ENCODE assay signal across 17 cellular contexts in genomic region chr14:72679106-72679505, GRCh38.
DNase-seq lines count a peak whose midpoint lies in the region; ATAC-seq, FAIRE-seq and TF ChIP-seq lines count a peak whose summit lies in the region.
"Had no signal": no experiment of that assay in that cellular context is flagged by ENCODE, and none has a peak within 500 bp of the region (broad histone marks: within the 10 kb centered on the region; RNA-seq: fewer than 3 reads in every experiment).

No MANE protein-coding gene starts in this region.

- no peak for FAIRE-seq in GM19239 (lab: Jason Lieb, UNC)
- FAIRE-seq: H54 had no signal

- TF ChIP-seq CTCF in upper lobe of right lung (IDR thresholded peaks at IDR 0.05) = no peak

- H3K27ac ChIP-seq in upper lobe of right lung = no peak overlapping the region
- H3K27ac ChIP-seq: coronary artery had no signal

- no peaks in the 10 kb centered on the region for H3K36me3 ChIP-seq in upper lobe of right lung

- no peaks in the 10 kb centered on the region for H3K27me3 ChIP-seq in upper lobe of right lung

- no peak for DNase-seq in Right ventricle myocardium inferior (ENCODE audit: missing footprints)
- DNase-seq in cardiac septum (ENCODE audit: low spot score) = no peak
- DNase-seq in cerebellar cortex (ENCODE audit: low spot score) = peak; percentile 89
- peak in 27 of 51 donors; percentile 9 to 73 (median 39) for DNase-seq in hypothalamus (lab: John Stamatoyannopoulos, UW)
- no peak for DNase-seq in upper lobe of right lung
- no peak for DNase-seq in GM19239 (ENCODE audit: insufficient read length, low spot score)
- DNase-seq: ACHN; activated CD4-positive, alpha-beta T cell treated with anti-CD3 and anti-CD28 coated beads, Interleukin-2, amount 10 ng/mL, durations not matched to agents 24 days and 14 days; activated naive CD8-positive, alpha-beta T cell treated with anti-CD3 and anti-CD28 coated beads, Interleukin-2, amount 50 U/mL, for 24 hours; activated T-cell treated with anti-CD3 and anti-CD28 coated beads, Interleukin-2, amount 50 U/mL, for 24 hours; NK-92 treated with Interleukin-12 subunit alpha and Interleukin-12 subunit beta, amount 100 ng/mL, for 24 hours; SIG-M5; T-helper 9 cell had no signal

- no peaks in the 10 kb centered on the region for H3K4me1 ChIP-seq in upper lobe of right lung

- intact Hi-C loops in Right ventricle myocardium inferior (cut with DNase I) (no loop called here), cardiac septum (cut with DNase I) (no loop called here), upper lobe of right lung (cut with DNase I) (no loop called here)

- H3K9me3 ChIP-seq in upper lobe of right lung = no peaks in the 10 kb centered on the region

- no peak overlapping the region for H3K4me3 ChIP-seq in upper lobe of right lung
- H3K4me3 ChIP-seq: coronary artery had no signal

- no peak for TF ChIP-seq POLR2A in GM18505 (IDR thresholded peaks at IDR 0.05; ENCODE audit: borderline replicate concordance, extremely low read depth, insufficient read depth, insufficient read length)

- ATAC-seq in Right ventricle myocardium inferior = peak; percentile 43
- ATAC-seq in upper lobe of right lung = peak; percentile 22
- no peak for ATAC-seq in GM18505 (IDR thresholded peaks at IDR 0.05; ENCODE audit: unreplicated experiment)
- ATAC-seq in GM21619 (IDR thresholded peaks at IDR 0.05; ENCODE audit: unreplicated experiment) = no peak
- ATAC-seq: activated naive CD8-positive, alpha-beta T cell treated with anti-CD3 and anti-CD28 coated beads, Interleukin-2, amount 50 U/mL, for 24 hours had no signal

Comparison
In these comparisons a context has a peak if more than half of its experiments do, and no peak if none do; other contexts are left out.
1. ATAC-seq: peak in Right ventricle myocardium inferior (single experiment) and upper lobe of right lung (single experiment); none in GM18505 (single experiment) and GM21619 (single experiment).
2. DNase-seq: peak in cerebellar cortex (single experiment) and hypothalamus (27 of 51); none in Right ventricle myocardium inferior (single experiment), cardiac septum (single experiment), upper lobe of right lung (single experiment) and GM19239 (single experiment).